ENCODE assay signal across 1 cellular context in genomic region chr3:119600732-119601131, GRCh38.
TF ChIP-seq lines count a peak whose summit lies in the region.

No MANE protein-coding gene starts in this region.

TF ChIP-seq in HCT116, 20 proteins besides CTCF, POLR2A, EP300 and RAD21 (continued from another document):
- TF ChIP-seq ELF1 (IDR thresholded peaks at IDR 0.05; ENCODE audit: borderline replicate concordance, low read depth) (no peak), JUND (IDR thresholded peaks at IDR 0.05) (no peak), ZFX (IDR thresholded peaks at IDR 0.05) (no peak), ATF3 (IDR thresholded peaks at IDR 0.05) (no peak), SRF (IDR thresholded peaks at IDR 0.05; ENCODE audit: low read depth) (no peak), EZH2 (IDR thresholded peaks at IDR 0.05) (no peak), CEBPB (IDR thresholded peaks at IDR 0.05; ENCODE audit: low read depth) (no peak), CBX3 (IDR thresholded peaks at IDR 0.05; ENCODE audit: low read depth) (no peak), ZNF274 (IDR thresholded peaks at IDR 0.05; ENCODE audit: low read depth, low read length) (no peak), POLR2AphosphoS5 (IDR thresholded peaks at IDR 0.05; ENCODE audit: low read depth, low read length) (no peak), SP1 (IDR thresholded peaks at IDR 0.05; ENCODE audit: low read depth) (no peak), YY1 (IDR thresholded peaks at IDR 0.05; ENCODE audit: extremely low read depth, insufficient replicate concordance, low read depth, low read length) (no peak)
